Comparison of ENCODE assay signal across 30 cellular contexts in genomic region chr4:109497511-109497910, GRCh38.
"Had no signal": no experiment of that assay in that cellular context is flagged by ENCODE, and none has a peak within 500 bp of the region (broad histone marks: within the 10 kb centered on the region; RNA-seq: fewer than 3 reads in every experiment).

No MANE protein-coding gene starts in this region.

- H3K27ac Mint-ChIP-seq: activated CD4-positive, alpha-beta T cell treated with anti-CD3 and anti-CD28 coated beads, Interleukin-2, amount 10 ng/mL, durations not matched to agents 24 days and 14 days; activated naive CD4-positive, alpha-beta T cell treated with anti-CD3 and anti-CD28 coated beads, Interleukin-2, amount 10 ng/mL, durations not matched to agents 7 days and 5 days; activated naive CD8-positive, alpha-beta T cell treated with anti-CD3 and anti-CD28 coated beads, Interleukin-2, amount 10 ng/mL, durations not matched to agents 7 days and 5 days; activated T-helper 17 cell treated with anti-CD3 and anti-CD28 coated beads, Interleukin-2, amount 50 U/mL, for 72 hours; T-helper 1 cell treated with Interleukin-12 subunit alpha and Interleukin-12 subunit beta and Interleukin-4 antibody, amounts not matched to agents 30 μg/mL and 1 μg/mL, for 36 hours; WTC11 had no signal

- ATAC-seq: activated T-helper 17 cell treated with anti-CD3 and anti-CD28 coated beads, Interleukin-2, amount 50 U/mL, for 72 hours; body of pancreas; K562; PC-3; SK-N-SH treated with all-trans-retinoic acid at 6 μM for 48 hours; WTC11 had no signal

- H3K27ac ChIP-seq: body of pancreas, SJSA1 had no signal

- H3K9me3 ChIP-seq: body of pancreas, SJSA1 had no signal

- H3K4me3 Mint-ChIP-seq: activated CD4-positive, alpha-beta T cell treated with anti-CD3 and anti-CD28 coated beads, Interleukin-2, amount 10 ng/mL, durations not matched to agents 24 days and 14 days; activated naive CD4-positive, alpha-beta T cell treated with anti-CD3 and anti-CD28 coated beads, Interleukin-2, amount 10 ng/mL, durations not matched to agents 7 days and 5 days; activated naive CD8-positive, alpha-beta T cell treated with anti-CD3 and anti-CD28 coated beads, Interleukin-2, amount 10 ng/mL, durations not matched to agents 7 days and 5 days; activated T-helper 17 cell treated with anti-CD3 and anti-CD28 coated beads, Interleukin-2, amount 50 U/mL, for 72 hours; T-helper 1 cell treated with Interleukin-12 subunit alpha and Interleukin-12 subunit beta and Interleukin-4 antibody, amounts not matched to agents 30 μg/mL and 1 μg/mL, for 36 hours; WTC11 had no signal

- H3K27me3 ChIP-seq: body of pancreas, SJSA1 had no signal

- H3K4me1 Mint-ChIP-seq: activated naive CD4-positive, alpha-beta T cell treated with anti-CD3 and anti-CD28 coated beads, Interleukin-2, amount 10 ng/mL, durations not matched to agents 7 days and 5 days; activated T-helper 17 cell treated with anti-CD3 and anti-CD28 coated beads, Interleukin-2, amount 50 U/mL, for 72 hours; WTC11 had no signal

- H3K9me3 Mint-ChIP-seq: activated CD4-positive, alpha-beta T cell treated with anti-CD3 and anti-CD28 coated beads, Interleukin-2, amount 10 ng/mL, durations not matched to agents 24 days and 14 days; activated naive CD4-positive, alpha-beta T cell treated with anti-CD3 and anti-CD28 coated beads, Interleukin-2, amount 10 ng/mL, durations not matched to agents 7 days and 5 days; activated T-helper 17 cell treated with anti-CD3 and anti-CD28 coated beads, Interleukin-2, amount 50 U/mL, for 72 hours; T-helper 1 cell treated with Interleukin-12 subunit alpha and Interleukin-12 subunit beta and Interleukin-4 antibody, amounts not matched to agents 30 μg/mL and 1 μg/mL, for 36 hours; WTC11 had no signal

- H3K4me3 ChIP-seq: body of pancreas, K562, SJSA1 had no signal

- FAIRE-seq: bronchial epithelial cell, K562, RCC 7860 had no signal

- H3K27me3 Mint-ChIP-seq: activated CD4-positive, alpha-beta T cell treated with anti-CD3 and anti-CD28 coated beads, Interleukin-2, amount 10 ng/mL, durations not matched to agents 24 days and 14 days; activated naive CD4-positive, alpha-beta T cell treated with anti-CD3 and anti-CD28 coated beads, Interleukin-2, amount 10 ng/mL, durations not matched to agents 7 days and 5 days; activated naive CD8-positive, alpha-beta T cell treated with anti-CD3 and anti-CD28 coated beads, Interleukin-2, amount 10 ng/mL, durations not matched to agents 7 days and 5 days; activated T-helper 17 cell treated with anti-CD3 and anti-CD28 coated beads, Interleukin-2, amount 50 U/mL, for 72 hours had no signal

- DNase-seq: activated CD4-positive, alpha-beta T cell treated with anti-CD3 and anti-CD28 coated beads for 1 hour; activated CD4-positive, alpha-beta T cell treated with anti-CD3 and anti-CD28 coated beads, Interleukin-2, amount 10 ng/mL, durations not matched to agents 24 days and 14 days; activated CD4-positive, alpha-beta T cell treated with anti-CD3 and anti-CD28 coated beads, Interleukin-2, amount 50 U/mL, for 48 hours; activated gamma-delta T cell; activated naive CD4-positive, alpha-beta T cell treated with anti-CD3 and anti-CD28 coated beads, Interleukin-2, amount 10 ng/mL, durations not matched to agents 7 days and 5 days; activated naive CD8-positive, alpha-beta T cell treated with anti-CD3 and anti-CD28 coated beads, Interleukin-2, amount 10 ng/mL, durations not matched to agents 7 days and 5 days; activated T-cell treated with anti-CD3 and anti-CD28 coated beads for 4 hours; activated T-cell treated with anti-CD3 and anti-CD28 coated beads, Interleukin-2, amount 50 U/mL, for 48 hours; aorta; body of pancreas; central memory CD4-positive, alpha-beta T cell; Karpas-422; MM.1S; NCI-H1105; NCI-H1436; NCI-H1694 treated with DMSO at 0.1 percent for 48 hours; NCI-H2081 treated with DMSO at 0.1 percent for 48 hours; NCI-H446; NCI-H524; PC-3; SHP77; T-helper 9 cell had no signal

- H3K4me1 ChIP-seq: body of pancreas, SJSA1 had no signal
